Comparison of ENCODE assay signal across 7 cellular contexts in the genomic region with DNA sequence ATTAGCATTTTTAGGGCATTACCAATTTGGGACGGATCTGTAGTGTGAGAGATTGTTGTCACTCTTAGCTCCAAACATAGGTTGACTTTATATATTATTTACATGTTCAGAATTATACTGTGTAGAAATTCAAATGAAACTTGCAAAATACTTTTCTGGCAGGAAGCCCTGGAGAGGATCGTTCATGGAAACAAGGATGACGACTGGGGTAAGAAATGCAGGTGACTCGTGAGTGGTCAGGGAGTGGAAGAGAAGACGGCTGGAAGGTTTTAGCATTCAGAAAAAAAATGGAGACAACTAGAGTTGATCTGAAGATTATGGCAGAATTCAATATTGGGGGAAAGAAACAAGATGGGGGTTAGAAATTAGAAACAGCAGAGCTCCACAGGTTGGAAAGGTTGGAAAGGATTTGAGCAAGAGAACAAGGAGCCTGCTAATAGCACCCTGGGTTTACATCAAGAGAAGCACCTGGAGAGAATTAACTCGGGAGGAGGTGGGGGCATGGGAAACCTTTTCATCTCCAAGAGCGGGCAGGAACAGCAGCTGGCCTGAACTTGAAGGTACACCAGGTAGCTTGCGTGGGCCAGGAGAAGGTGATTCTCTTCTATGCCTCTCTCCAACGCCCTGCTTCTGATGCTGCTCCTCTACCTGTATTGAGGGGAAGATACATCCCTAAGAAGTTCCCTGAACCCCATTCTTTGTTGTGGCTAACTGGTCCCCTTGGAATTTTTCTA. TPM values are rescaled to one million over a fixed set of nuclear protein-coding genes. Genes with fewer than 3 reads are reported as not detected.
DNase-seq lines count a peak whose midpoint lies in the region; ATAC-seq and TF ChIP-seq lines count a peak whose summit lies in the region.

No MANE protein-coding gene starts in this region.

- no peaks in the 10 kb centered on the region for H3K9me3 ChIP-seq in HUES64 (ENCODE audit: insufficient read depth, low read depth, low read length)
- no peaks in the 10 kb centered on the region for H3K9me3 ChIP-seq in gastroesophageal sphincter

- DNase-seq in NCI-H2171 treated with DMSO at 0.1 percent for 48 hours (lab: John Stamatoyannopoulos, UW) = no peak
- DNase-seq in HT-29 (ENCODE audit: low spot score) = no peak
- DNase-seq in cerebellar cortex (ENCODE audit: low spot score) = no peak

- no peak for ATAC-seq in gastroesophageal sphincter

- peak overlapping the region; percentile 14; the same call in 1 of the 2 replicates for H3K27ac ChIP-seq in HUES64 (ENCODE audit: low read depth, low read length)
- peak overlapping the region; percentile 83 to 95 (median 88) for H3K27ac ChIP-seq in gastroesophageal sphincter
- peak overlapping the region in 19 of 21 experiments; percentile 12 to 87 (median 56) for H3K27ac ChIP-seq in skin epidermis

- H3K27me3 ChIP-seq in HUES64 (ENCODE audit: insufficient read depth, low read length) = no peaks in the 10 kb centered on the region
- no peaks in the 10 kb centered on the region for H3K27me3 ChIP-seq in gastroesophageal sphincter

- peaks cover 17% of the 10 kb centered on the region for H3K4me1 ChIP-seq in HUES64 (ENCODE audit: insufficient read depth, low read length)
- peaks cover 5 to 55% (median 16%) of the 10 kb centered on the region in 3 donors for H3K4me1 ChIP-seq in gastroesophageal sphincter

- peak overlapping the region; percentile 3; the same call in 1 of the 2 replicates for H3K9ac ChIP-seq in HUES64 (ENCODE audit: low read depth, low read length)

- no peak for TF ChIP-seq EP300 in gastroesophageal sphincter (IDR thresholded peaks at IDR 0.05)

- H3K36me3 ChIP-seq in HUES64 (ENCODE audit: insufficient read depth, low read length) (no peaks in the 10 kb centered on the region), gastroesophageal sphincter (no peaks in the 10 kb centered on the region)

- 75% methylated on average over 8 of the region's 9 CpGs for WGBS in HUES64
- 58 to 85% methylated on average over 3 to 9 of the region's 9 CpGs for WGBS in gastroesophageal sphincter (ENCODE audit: low coverage in 1 of 2), 2 donors

- no peak for TF ChIP-seq CTCF in WI38 (IDR thresholded peaks at IDR 0.05; ENCODE audit: low read depth, low read length)
- no peak for TF ChIP-seq CTCF in gastroesophageal sphincter (IDR thresholded peaks at IDR 0.05)

- TF ChIP-seq POLR2A in gastroesophageal sphincter (IDR thresholded peaks at IDR 0.05) = no peak

- H3K4me3 ChIP-seq in HUES64 (ENCODE audit: low read length) (no peak overlapping the region; the same call in 1 of the 2 replicates), WI38 (ENCODE audit: low read depth, low read length) (peak overlapping the region; percentile 36), gastroesophageal sphincter (peak overlapping the region in 1 of 2 donors; percentile 41), skin epidermis (peak overlapping the region in 1 of 7 experiments; percentile 1)

RNA-seq across cellular contexts. Expression of a gene that starts 37.0 kb away (rescaled TPM):
- 20.6 TPM for polyA plus RNA-seq in HUES64 (2013, experiment 1 of 2)
- 23.1 TPM for polyA plus RNA-seq in HUES64 (2013, experiment 2 of 2)
- 10 to 100 TPM; 20.2 to 65.3 (median 41.3) TPM for total RNA-seq in gastroesophageal sphincter
- total RNA-seq in HT-29 (2014; rRNA removed; shearing (Covaris generic)) = 6.5 and 7.0 TPM in 2 replicates

Comparison
In these comparisons a context has a peak if more than half of its experiments do, and no peak if none do; other contexts are left out.
1. H3K27ac ChIP-seq: peak in every context shown above with its lines; median percentile 88 in gastroesophageal sphincter; 56 in skin epidermis; 14 in HUES64.